ENCODE assay signal across 9 cellular contexts in the genomic region with DNA sequence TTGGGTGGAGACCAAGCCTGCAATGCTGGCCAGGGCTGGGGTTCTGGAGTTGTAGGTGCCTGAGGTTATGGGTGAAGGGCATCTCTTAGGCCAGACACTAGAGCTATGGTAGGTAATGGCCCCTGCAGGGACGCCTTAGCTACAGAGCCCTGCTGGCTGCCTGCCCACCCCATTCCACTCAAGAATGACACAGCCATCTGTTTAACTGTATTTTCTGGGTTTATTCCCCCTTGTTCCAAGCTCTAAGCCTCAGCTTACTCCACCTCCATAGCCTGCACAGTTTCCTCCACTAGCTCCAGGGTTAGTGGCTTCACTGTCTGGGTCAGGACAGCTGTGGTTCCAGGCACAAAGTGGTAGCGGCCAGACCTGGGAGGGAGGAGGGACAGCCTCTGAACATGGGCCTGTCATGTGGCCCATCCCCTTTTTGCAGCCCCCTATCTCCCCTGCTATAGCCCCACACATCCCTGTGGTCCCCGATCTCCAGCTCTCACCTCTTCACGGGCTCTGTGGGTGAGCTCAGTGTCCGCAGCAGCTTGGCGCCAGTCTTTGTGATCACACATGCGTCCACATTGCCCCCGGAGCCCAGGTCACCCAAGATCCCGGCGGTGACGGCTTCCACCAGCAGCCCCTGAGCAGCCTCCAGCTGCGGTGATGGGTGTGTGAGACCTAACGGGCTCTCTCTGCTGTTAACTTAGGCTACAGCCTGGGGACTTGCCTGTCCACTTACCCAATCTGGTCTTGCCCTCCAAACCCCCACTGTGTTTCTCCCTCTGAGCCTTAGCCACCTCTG. TPM values are rescaled to one million over a fixed set of nuclear protein-coding genes. Genes with fewer than 3 reads are reported as not detected.
A peak's percentile ranks its signal among the peaks of the same experiment; 100 is the strongest.
DNase-seq lines count a peak whose midpoint lies in the region; ATAC-seq, FAIRE-seq and TF ChIP-seq lines count a peak whose summit lies in the region.
"Had no signal": no experiment of that assay in that cellular context is flagged by ENCODE, and none has a peak within 500 bp of the region (broad histone marks: within the 10 kb centered on the region; RNA-seq: fewer than 3 reads in every experiment).

No MANE protein-coding gene starts in this region.

- 68 to 85% methylated on average over 5 to 13 of the region's 13 CpGs for WGBS in endodermal cell (ENCODE audit: insufficient coverage in 1 of 2, insufficient read length in 1 of 2), 2 experiments
- whole genome bisulfite sequencing in neuronal stem cell (ENCODE audit: extremely low coverage in 2 of 2, insufficient read length in 2 of 2, insufficient replicate concordance in 1 of 2), 2 donors = no CpG with 5 or more reads among the region's 13 CpGs

- no peak for FAIRE-seq in GM12892 (lab: Jason Lieb, UNC)

- H3K4me1 Mint-ChIP-seq in Calu3 (ENCODE audit: low read depth, unreplicated experiment) (peaks cover 26% of the 10 kb centered on the region), endodermal cell (peaks cover 24% of the 10 kb centered on the region)

- H3K4me3 ChIP-seq in endodermal cell (ENCODE audit: low read length) = peak overlapping the region; percentile 93
- peak overlapping the region in 1 of 2 donors; percentile 97 for H3K4me3 ChIP-seq in neuronal stem cell (ENCODE audit: low read length in 2 of 2)

- no peak overlapping the region for H3K23ac ChIP-seq in neuronal stem cell (ENCODE audit: low read depth, low read length, poor library complexity)

- TF ChIP-seq CTCF in Calu3 (IDR thresholded peaks at IDR 0.05; ENCODE audit: unreplicated experiment) (no peak), endodermal cell (conservative IDR thresholded peaks at IDR 0.05) (no peak)

- no peak for DNase-seq in Calu3
- peak; percentile 64 for DNase-seq in NCI-H524 treated with DMSO at 0.1 percent for 48 hours (lab: John Stamatoyannopoulos, UW)
- no peak for DNase-seq in endodermal cell
- DNase-seq in neuronal stem cell (ENCODE audit: low spot score) = no peak
- no peak for DNase-seq in left colon
- DNase-seq in GM12892 (ENCODE audit: insufficient read length) = no peak
- no peak for DNase-seq in SKM-1 (lab: John Stamatoyannopoulos, UW; ENCODE audit: unreplicated experiment)
- DNase-seq: activated CD4-positive, CD25-positive, alpha-beta regulatory T cell treated with anti-CD3 and anti-CD28 coated beads, Interleukin-2, amount 50 U/mL, for 72 hours had no signal

- no peak overlapping the region for H3K4ac ChIP-seq in neuronal stem cell (ENCODE audit: low read length)

- TF ChIP-seq POLR2A in GM12892 (IDR thresholded peaks at IDR 0.05; ENCODE audit: low read depth, low read length) = no peak

- H3K79me1 ChIP-seq in neuronal stem cell (ENCODE audit: low read depth, low read length) = peaks cover 1% of the 10 kb centered on the region

- H2BK120ac ChIP-seq in neuronal stem cell (ENCODE audit: low read depth, low read length) = peak overlapping the region; percentile 24

- CTCF ChIA-PET in Calu3 (lab: Charles Lee) = interaction anchor here (1.3 kb wide), 1 partner anchor 262 kb away, joined by 3 read pairs; no protein-coding TSS in a partner anchor

- intact Hi-C loops in Calu3 (cut with micrococcal nuclease; ENCODE audit: unreplicated experiment) (no loop called here), left colon (cut with DNase I, micrococcal nuclease) (no loop called here)

- H3K9me3 ChIP-seq in endodermal cell (ENCODE audit: control insufficient read depth, low read length) = no peaks in the 10 kb centered on the region
- no peaks in the 10 kb centered on the region for H3K9me3 ChIP-seq in neuronal stem cell (replicated peaks in 1 of 2; ENCODE audit: control insufficient read depth in 2 of 2, insufficient read depth in 1 of 2, low read depth in 1 of 2, low read length in 2 of 2)

- H3K27me3 Mint-ChIP-seq in Calu3 (ENCODE audit: unreplicated experiment) (no peaks in the 10 kb centered on the region), endodermal cell (ENCODE audit: insufficient read depth) (no peaks in the 10 kb centered on the region)

- no peak overlapping the region for H4K91ac ChIP-seq in neuronal stem cell (ENCODE audit: low read depth, low read length, poor library complexity)

- H3K18ac ChIP-seq in neuronal stem cell (ENCODE audit: low read length) = no peak overlapping the region

- H2BK15ac ChIP-seq in neuronal stem cell (ENCODE audit: low read length) = no peak overlapping the region

- H3K9me3 Mint-ChIP-seq in Calu3 (ENCODE audit: low read depth, unreplicated experiment) (no peaks in the 10 kb centered on the region), endodermal cell (no peaks in the 10 kb centered on the region)

- H3K4me2 ChIP-seq in neuronal stem cell (ENCODE audit: insufficient read depth, low read length, poor library complexity, severe bottlenecking) = peak overlapping the region; percentile 98

- H3K27ac Mint-ChIP-seq in Calu3 (ENCODE audit: unreplicated experiment) (peak overlapping the region; percentile 92), endodermal cell (no peak overlapping the region)

- ATAC-seq in GM21576 (IDR thresholded peaks at IDR 0.05; ENCODE audit: unreplicated experiment) = no peak
- ATAC-seq in left colon = no peak

- no peak overlapping the region for H3K14ac ChIP-seq in neuronal stem cell (ENCODE audit: low read length)

- H4K8ac ChIP-seq in neuronal stem cell (ENCODE audit: low read depth, low read length) = no peak overlapping the region

- H3K27me3 ChIP-seq in endodermal cell (ENCODE audit: control insufficient read depth, insufficient read depth, low read length, poor library complexity, severe bottlenecking) (no peaks in the 10 kb centered on the region), neuronal stem cell (ENCODE audit: control insufficient read depth in 3 of 3, insufficient read depth in 3 of 3, low read depth in 1 of 3, low read length in 3 of 3) (peaks cover 0 to 4% (median 0%) of the 10 kb centered on the region in 3 experiments)

- peaks cover 75% of the 10 kb centered on the region for H3K36me3 Mint-ChIP-seq in Calu3 (ENCODE audit: insufficient read depth, unreplicated experiment)
- peaks cover 15% of the 10 kb centered on the region for H3K36me3 Mint-ChIP-seq in endodermal cell (ENCODE audit: low read depth)

- H3K9ac ChIP-seq in endodermal cell (ENCODE audit: extremely low read depth, low read length, poor library complexity, severe bottlenecking) (peak overlapping the region; percentile 44), neuronal stem cell (ENCODE audit: low read depth, low read length, poor library complexity) (no peak overlapping the region)

- H3K36me3 ChIP-seq in endodermal cell (ENCODE audit: control insufficient read depth, insufficient read depth, low read length) (peaks cover 6% of the 10 kb centered on the region), neuronal stem cell (replicated peaks in 1 of 2; ENCODE audit: control insufficient read depth in 2 of 2, insufficient read depth in 2 of 2, low read length in 2 of 2) (peaks cover 5 to 31% of the 10 kb centered on the region in 2 donors)

- no TSS peak for BruUV-seq in Calu3 (replicated peaks; lab: Mats Ljungman, UMichigan)

- peak overlapping the region; percentile 32 for H2AK5ac ChIP-seq in neuronal stem cell (ENCODE audit: low read depth, low read length)

- H3K4me3 Mint-ChIP-seq in Calu3 (ENCODE audit: low read depth, unreplicated experiment) = peak overlapping the region; percentile 87
- peak overlapping the region; percentile 100 for H3K4me3 Mint-ChIP-seq in endodermal cell

- peak overlapping the region; percentile 97 for H2AFZ ChIP-seq in neuronal stem cell (ENCODE audit: low read length)

- H3K4me1 ChIP-seq in endodermal cell (ENCODE audit: control insufficient read depth, insufficient read depth, low read length) (no peaks in the 10 kb centered on the region), neuronal stem cell (ENCODE audit: control insufficient read depth in 2 of 2, insufficient read depth in 1 of 2, low read depth in 1 of 2, low read length in 2 of 2) (peaks cover 11 to 17% of the 10 kb centered on the region in 2 donors)

- H2BK5ac ChIP-seq in neuronal stem cell (ENCODE audit: low read length) = peak overlapping the region; percentile 62

- H2BK12ac ChIP-seq in neuronal stem cell (ENCODE audit: low read length) = no peak overlapping the region

- H3K27ac ChIP-seq in endodermal cell (ENCODE audit: low read depth, low read length) (no peak overlapping the region), neuronal stem cell (replicated peaks; ENCODE audit: low read length) (no peak overlapping the region)

RNA-seq across cellular contexts. Expression of a gene that starts 2.1 kb away (rescaled TPM):
- total RNA-seq in Calu3 (2022) (79.3 and 103 TPM in 2 replicates), endodermal cell (10 to 100 TPM; 15.5 to 16.5 TPM), left colon (100 to 1,000 TPM; 114 to 164 TPM)
- 15.1 TPM for polyA plus RNA-seq in endodermal cell (2013, experiment 1 of 2)
- polyA plus RNA-seq in endodermal cell (2013, experiment 2 of 2) = 16.7 TPM
- polyA plus RNA-seq in neuronal stem cell (2013, experiment 1 of 2) = 9.9 TPM
- polyA plus RNA-seq in neuronal stem cell (2013, experiment 2 of 2) = 10.6 TPM
- 130 TPM for polyA plus RNA-seq in GM12892 (2012; ENCODE audit: missing spikeins)

RNA-seq across cellular contexts. Expression of a gene that starts 2.8 kb away (rescaled TPM):
- total RNA-seq in Calu3 (2022) (2.6 and 3.4 TPM in 2 replicates), endodermal cell (1 to 10 TPM in 1 of 2 donors, under 1 TPM in 1; 0.66 to 2.3 TPM), left colon (1 to 10 TPM in 1 of 2 donors, under 1 TPM in 1; 0.89 to 1.9 TPM)
- 1.6 TPM for polyA plus RNA-seq in endodermal cell (2013, experiment 1 of 2)
- polyA plus RNA-seq in endodermal cell (2013, experiment 2 of 2) = 1.1 TPM
- 0.46 TPM for polyA plus RNA-seq in neuronal stem cell (2013, experiment 1 of 2)
- 0.43 TPM for polyA plus RNA-seq in neuronal stem cell (2013, experiment 2 of 2)
- polyA plus RNA-seq in GM12892 (2012; ENCODE audit: missing spikeins) = 2.9 TPM

RNA-seq across cellular contexts. Expression of a gene that starts 9.4 kb away (rescaled TPM):
- total RNA-seq in Calu3 (2022) (14.7 and 15.2 TPM in 2 replicates), endodermal cell (10 to 100 TPM in 1 of 2 donors, 1 to 10 TPM in 1; 8.4 to 14.3 TPM), left colon (1 to 10 TPM; 2.3 to 5.0 TPM)
- polyA plus RNA-seq in endodermal cell (2013, experiment 1 of 2) = 8.7 TPM
- polyA plus RNA-seq in endodermal cell (2013, experiment 2 of 2) = 9.7 TPM
- 13.5 TPM for polyA plus RNA-seq in neuronal stem cell (2013, experiment 1 of 2)
- polyA plus RNA-seq in neuronal stem cell (2013, experiment 2 of 2) = 14.5 TPM
- polyA plus RNA-seq in GM12892 (2012; ENCODE audit: missing spikeins) = 11.3 TPM

RNA-seq across cellular contexts. Expression of a gene that starts 33.9 kb away (rescaled TPM):
- 31.7 and 38.0 TPM in 2 replicates for total RNA-seq in Calu3 (2022)
- 10 to 100 TPM; 37.9 to 43.4 TPM for total RNA-seq in endodermal cell
- polyA plus RNA-seq in endodermal cell (2013, experiment 1 of 2) = 21.2 TPM
- polyA plus RNA-seq in endodermal cell (2013, experiment 2 of 2) = 18.5 TPM
- polyA plus RNA-seq in neuronal stem cell (2013, experiment 1 of 2) = 34.0 TPM
- polyA plus RNA-seq in neuronal stem cell (2013, experiment 2 of 2) = 32.4 TPM
- 10 to 100 TPM; 12.0 to 16.9 TPM for total RNA-seq in left colon
- polyA plus RNA-seq in GM12892 (2012; ENCODE audit: missing spikeins) = 22.4 TPM

RNA-seq across cellular contexts. Expression of a gene that starts 41.4 kb away (rescaled TPM):
- total RNA-seq in Calu3 (2022) (41.7 and 49.4 TPM in 2 replicates), endodermal cell (10 to 100 TPM; 32.1 to 37.4 TPM), left colon (10 to 100 TPM; 31.7 to 36.6 TPM)
- 31.9 TPM for polyA plus RNA-seq in endodermal cell (2013, experiment 1 of 2)
- 25.4 TPM for polyA plus RNA-seq in endodermal cell (2013, experiment 2 of 2)
- polyA plus RNA-seq in neuronal stem cell (2013, experiment 1 of 2) = 34.6 TPM
- 30.4 TPM for polyA plus RNA-seq in neuronal stem cell (2013, experiment 2 of 2)
- polyA plus RNA-seq in GM12892 (2012; ENCODE audit: missing spikeins) = 6.4 TPM
